Comparison of ENCODE assay signal across 28 cellular contexts in the genomic region with DNA sequence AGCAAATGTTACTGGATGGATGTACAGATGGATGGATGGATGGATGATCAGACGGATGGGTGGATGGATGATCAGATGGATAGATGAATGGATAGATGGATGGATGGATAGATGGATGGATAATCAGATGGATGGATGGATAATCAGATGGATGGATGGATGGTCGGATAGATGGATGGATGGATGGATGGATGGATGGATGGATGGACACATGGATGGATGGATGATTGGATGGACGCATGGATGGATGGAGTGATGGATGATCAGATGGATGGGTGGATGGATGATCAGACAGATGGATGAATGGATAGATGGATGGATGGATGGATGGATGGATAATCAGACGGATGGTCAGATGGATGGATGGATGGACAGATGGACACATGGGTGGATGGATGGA.
"Had no signal": no experiment of that assay in that cellular context is flagged by ENCODE, and none has a peak within 500 bp of the region (broad histone marks: within the 10 kb centered on the region; RNA-seq: fewer than 3 reads in every experiment).

No MANE protein-coding gene starts in this region.

- H3K27me3 ChIP-seq: neural progenitor cell, neutrophil, pancreas, spleen, suprapubic skin, testis, tibial artery, transverse colon, upper lobe of right lung, vagina had no signal

- H3K36me3 ChIP-seq: neural progenitor cell, neutrophil, pancreas, spleen, suprapubic skin, tibial artery, transverse colon, upper lobe of right lung, vagina had no signal

- DNase-seq: naive thymus-derived CD4-positive, alpha-beta T cell; natural killer cell; nucleus accumbens; pancreas; psoas muscle; right cardiac atrium; spleen; stimulated activated CD4-positive, alpha-beta T cell treated with anti-CD3 and anti-CD28 coated beads, Interleukin-12 subunit alpha, Interleukin-12 subunit beta, amount 100 ng/mL, for 4 hours; stimulated activated CD4-positive, alpha-beta T cell treated with anti-CD3 and anti-CD28 coated beads, Interleukin-1b, Interleukin-23, amount 100 ng/mL, for 48 hours; stimulated activated CD4-positive, alpha-beta T cell treated with anti-CD3 and anti-CD28 coated beads, Interleukin-4, amount 100 ng/mL, for 1 hour; stimulated activated CD4-positive, alpha-beta T cell treated with anti-CD3 and anti-CD28 coated beads, Interleukin-4, amount 100 ng/mL, for 4 hours; stimulated activated CD8-positive, alpha-beta memory T cell treated with anti-CD3 and anti-CD28 coated beads, Interleukin-4, amount 100 ng/mL, for 48 hours; stimulated activated naive CD4-positive, alpha-beta T cell; stimulated activated naive CD8-positive, alpha-beta T cell treated with anti-CD3 and anti-CD28 coated beads, Interleukin-15, amount 100 ng/mL, for 72 hours; stimulated activated naive CD8-positive, alpha-beta T cell treated with anti-CD3 and anti-CD28 coated beads, Interleukin-15, Interleukin-2, amounts not matched to agents 100 U/mL and 50 U/mL, for 24 hours; substantia nigra; testis; tibial artery; transverse colon; upper lobe of right lung had no signal

- H3K9me3 ChIP-seq: pancreas, testis, upper lobe of right lung, vagina had no signal

- ATAC-seq: naive thymus-derived CD4-positive, alpha-beta T cell; natural killer cell; pancreas; psoas muscle; right cardiac atrium; sciatic nerve; stimulated activated memory B cell treated with anti-CD40 and anti-IgM and Interleukin-4, amounts not matched to agents 10 μg/mL and 1 μg/mL and 100 μg/mL, for 72 hours; stimulated activated naive CD8-positive, alpha-beta T cell treated with anti-CD3 and anti-CD28 coated beads, Interleukin-15, amount 100 ng/mL, for 72 hours; stimulated activated naive CD8-positive, alpha-beta T cell treated with anti-CD3 and anti-CD28 coated beads, Interleukin-15, Interleukin-2, amounts not matched to agents 100 U/mL and 50 U/mL, for 24 hours had no signal

- H3K4me3 ChIP-seq: neural progenitor cell, pancreas, psoas muscle, skin epidermis, smooth muscle cell, spleen, suprapubic skin, testis, tibial artery, transverse colon, upper lobe of right lung, vagina had no signal

- H3K9ac ChIP-seq: neural progenitor cell had no signal

- H3K27ac ChIP-seq: neural progenitor cell, neutrophil, pancreas, psoas muscle, skin epidermis, spleen, suprapubic skin, testis, tibial artery, transverse colon, upper lobe of right lung, vagina had no signal

- H3K4me2 ChIP-seq: neural progenitor cell, smooth muscle cell had no signal

- H2AFZ ChIP-seq: neural progenitor cell had no signal

- H3K4me1 ChIP-seq: pancreas, psoas muscle, suprapubic skin, testis, tibial artery, transverse colon, upper lobe of right lung, vagina had no signal

- FAIRE-seq: pancreas had no signal
